1 cellular context compared by ENCODE assay signal in genomic region chr11:794013-794765, GRCh38.
TF ChIP-seq lines count a peak whose summit lies in the region.

No MANE protein-coding gene starts in this region.

TF ChIP-seq in GM12878, 131 proteins besides CTCF, POLR2A, EP300 and RAD21:
- TF ChIP-seq USF1 (IDR thresholded peaks at IDR 0.05; ENCODE audit: borderline replicate concordance, extremely low read length, insufficient read depth, low read depth, low read length) = peak; percentile 3
- TF ChIP-seq POU2F2 (IDR thresholded peaks at IDR 0.05; ENCODE audit: borderline replicate concordance, low read depth, low read length) = no peak
TF ChIP-seq in GM12878: peak in this region for 1.
